1 cellular context compared by ENCODE assay signal in genomic region chr4:185504098-185505047, GRCh38.
TF ChIP-seq lines count a peak whose summit lies in the region.

No MANE protein-coding gene starts in this region.

TF ChIP-seq in HepG2, 621 proteins besides CTCF, POLR2A, EP300 and RAD21 (continued from another document and continues in another):
- TF ChIP-seq PBX3 (CRISPR knock-in tag; IDR thresholded peaks at IDR 0.05; ENCODE audit: borderline replicate concordance) (no peak), IRF2 (CRISPR knock-in tag; IDR thresholded peaks at IDR 0.05) (peak; percentile 90), CEBPZ (IDR thresholded peaks at IDR 0.05; ENCODE audit: low read length) (no peak), IKZF1 (IDR thresholded peaks at IDR 0.05) (no peak), TARDBP (CRISPR knock-in tag; IDR thresholded peaks at IDR 0.05) (peak; percentile 29; the same call in 1 of the 2 replicates), ZNF597 (CRISPR knock-in tag; IDR thresholded peaks at IDR 0.05) (no peak), ZNF7 (CRISPR knock-in tag; IDR thresholded peaks at IDR 0.05) (no peak), PAWR (CRISPR knock-in tag; IDR thresholded peaks at IDR 0.05; ENCODE audit: borderline replicate concordance) (no peak), SIX1 (CRISPR knock-in tag; IDR thresholded peaks at IDR 0.05; ENCODE audit: borderline replicate concordance) (0 out of 2 replicates have a peak, but pooled peaks have one; percentile 36), NFE2L1 (CRISPR knock-in tag; IDR thresholded peaks at IDR 0.05; ENCODE audit: borderline replicate concordance) (no peak), ISX (CRISPR knock-in tag; conservative IDR thresholded peaks at IDR 0.05) (no peak), ZNF143 (CRISPR knock-in tag; IDR thresholded peaks at IDR 0.05) (no peak), HHEX (CRISPR knock-in tag; IDR thresholded peaks at IDR 0.05) (no peak), PLSCR1 (CRISPR knock-in tag; IDR thresholded peaks at IDR 0.05; ENCODE audit: borderline replicate concordance) (no peak), JARID2 (CRISPR knock-in tag; IDR thresholded peaks at IDR 0.05; ENCODE audit: insufficient replicate concordance) (no peak), MZF1 (CRISPR knock-in tag; IDR thresholded peaks at IDR 0.05; ENCODE audit: borderline replicate concordance) (no peak), IKZF4 (CRISPR knock-in tag; IDR thresholded peaks at IDR 0.05; ENCODE audit: borderline replicate concordance, low read depth, not compliant biosample characterization) (no peak), ZBTB7B (CRISPR knock-in tag; IDR thresholded peaks at IDR 0.05) (no peak), ZXDC (CRISPR knock-in tag; IDR thresholded peaks at IDR 0.05) (no peak), SATB2 (CRISPR knock-in tag; IDR thresholded peaks at IDR 0.05) (no peak), PCBP1 (IDR thresholded peaks at IDR 0.05; ENCODE audit: borderline replicate concordance, low read depth, low read length) (no peak), HOXA9 (CRISPR knock-in tag; IDR thresholded peaks at IDR 0.05; ENCODE audit: borderline replicate concordance) (no peak), SMC3 (IDR thresholded peaks at IDR 0.05; ENCODE audit: low read length) (peak; percentile 0; the same call in 1 of the 2 replicates), DMAP1 (CRISPR knock-in tag; IDR thresholded peaks at IDR 0.05) (peak; percentile 63), ELK4 (CRISPR knock-in tag; IDR thresholded peaks at IDR 0.05; ENCODE audit: borderline replicate concordance) (no peak), RNF2 (conservative IDR thresholded peaks at IDR 0.05; ENCODE audit: low read depth) (no peak), HNRNPK (IDR thresholded peaks at IDR 0.05; ENCODE audit: low read depth, low read length, poor library complexity, severe bottlenecking) (no peak), FOXP4 (CRISPR knock-in tag; IDR thresholded peaks at IDR 0.05) (peak; percentile 71), ONECUT2 (CRISPR knock-in tag; IDR thresholded peaks at IDR 0.05) (no peak), ATF1 (CRISPR knock-in tag; IDR thresholded peaks at IDR 0.05) (0 out of 2 replicates have a peak, but pooled peaks have one; percentile 34), ZNF317 (CRISPR knock-in tag; IDR thresholded peaks at IDR 0.05) (no peak), NKX3-1 (CRISPR knock-in tag; IDR thresholded peaks at IDR 0.05) (no peak), CEBPB (IDR thresholded peaks at IDR 0.05; ENCODE audit: borderline replicate concordance, low read depth, low read length) (peak; percentile 92), RFX1 (IDR thresholded peaks at IDR 0.05) (no peak), ZIK1 (CRISPR knock-in tag; IDR thresholded peaks at IDR 0.05; ENCODE audit: borderline replicate concordance, low read depth) (no peak), CERS6 (CRISPR knock-in tag; IDR thresholded peaks at IDR 0.05) (no peak), ZBTB8A (CRISPR knock-in tag; IDR thresholded peaks at IDR 0.05; ENCODE audit: borderline replicate concordance, low read depth) (no peak), ZNF20 (CRISPR knock-in tag; IDR thresholded peaks at IDR 0.05) (no peak), CENPBD1 (CRISPR knock-in tag; IDR thresholded peaks at IDR 0.05; ENCODE audit: borderline replicate concordance, low read depth) (no peak), ZNF333 (CRISPR knock-in tag; IDR thresholded peaks at IDR 0.05; ENCODE audit: borderline replicate concordance) (no peak), ZNF326 (CRISPR knock-in tag; IDR thresholded peaks at IDR 0.05; ENCODE audit: borderline replicate concordance) (no peak), ZNF512 (CRISPR knock-in tag; IDR thresholded peaks at IDR 0.05) (no peak), ZNF264 (CRISPR knock-in tag; IDR thresholded peaks at IDR 0.05) (no peak), FOSL1 (CRISPR knock-in tag; IDR thresholded peaks at IDR 0.05; ENCODE audit: borderline replicate concordance) (no peak), PLRG1 (conservative IDR thresholded peaks at IDR 0.05) (no peak), MXI1 (IDR thresholded peaks at IDR 0.05; ENCODE audit: borderline replicate concordance, low read depth, low read length) (peak; percentile 75; the same call in 1 of the 3 replicates), NFKB2 (CRISPR knock-in tag; IDR thresholded peaks at IDR 0.05; ENCODE audit: borderline replicate concordance) (no peak), ATRX (CRISPR knock-in tag; IDR thresholded peaks at IDR 0.05; ENCODE audit: borderline replicate concordance) (no peak)
